Comparison of ENCODE assay signal across 18 cellular contexts in the genomic region with DNA sequence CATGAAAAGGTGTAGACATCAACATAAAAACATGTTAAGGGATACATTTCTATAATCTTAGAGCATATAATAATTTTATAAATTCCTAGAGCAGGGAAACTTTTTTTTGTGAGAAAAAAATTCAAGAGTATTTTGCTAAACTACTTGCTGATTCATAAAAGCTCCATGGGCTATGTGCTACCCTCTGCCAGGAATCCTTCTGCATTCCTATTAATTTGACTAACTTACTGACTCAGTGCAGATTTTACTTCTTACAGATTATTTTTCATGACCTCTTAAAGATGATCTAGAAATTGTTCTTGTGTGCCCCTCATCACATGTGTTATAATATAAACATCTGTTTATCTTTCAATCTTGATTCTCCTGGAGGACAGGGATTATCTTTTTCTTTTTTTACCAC. TPM values are rescaled to one million over a fixed set of nuclear protein-coding genes. Genes with fewer than 3 reads are reported as not detected.
DNase-seq lines count a peak whose midpoint lies in the region; ATAC-seq and TF ChIP-seq lines count a peak whose summit lies in the region.
"Had no signal": no experiment of that assay in that cellular context is flagged by ENCODE, and none has a peak within 500 bp of the region (broad histone marks: within the 10 kb centered on the region; RNA-seq: fewer than 3 reads in every experiment).

No MANE protein-coding gene starts in this region.

- H3K4me1 ChIP-seq in ACC112 (ENCODE audit: control insufficient read depth, insufficient read depth, low read length, unreplicated experiment): peaks cover 58% of the 10 kb centered on the region
- H3K4me1 ChIP-seq in H9 (ENCODE audit: insufficient read depth, low read length): no peaks in the 10 kb centered on the region
- H3K4me1 ChIP-seq in adipocyte (ENCODE audit: control insufficient read depth, insufficient read depth, low read length): peaks cover 44% of the 10 kb centered on the region

- no peak overlapping the region for H3K23ac ChIP-seq in H9 (ENCODE audit: insufficient read length, low read depth, low read length)

- H2BK12ac ChIP-seq in H9 (ENCODE audit: insufficient read length, low read depth, low read length): no peak overlapping the region

- CTCF ChIA-PET in WTC11 (lab: Charles Lee): no interaction called here

- H4K20me1 ChIP-seq in H9 (ENCODE audit: control insufficient read depth, insufficient read depth, insufficient read length): no peaks in the 10 kb centered on the region

- no peak overlapping the region for H2BK120ac ChIP-seq in H9 (ENCODE audit: low read depth, low read length, poor library complexity, severe bottlenecking)

- H3K14ac ChIP-seq in H9 (ENCODE audit: insufficient read depth, low read length): no peak overlapping the region

- H3K4me3 Mint-ChIP-seq in H9 (no peak overlapping the region), WTC11 (no peak overlapping the region)
- H3K4me3 Mint-ChIP-seq: activated CD4-positive, alpha-beta T cell treated with anti-CD3 and anti-CD28 coated beads, Interleukin-2, amount 10 ng/mL, durations not matched to agents 24 days and 14 days; T-helper 17 cell had no signal

- H3K27me3 Mint-ChIP-seq in H9 (ENCODE audit: low read depth): no peaks in the 10 kb centered on the region
- H3K27me3 Mint-ChIP-seq in WTC11 (ENCODE audit: low read depth): no peaks in the 10 kb centered on the region
- H3K27me3 Mint-ChIP-seq: activated CD4-positive, alpha-beta T cell treated with anti-CD3 and anti-CD28 coated beads, Interleukin-2, amount 10 ng/mL, durations not matched to agents 24 days and 14 days; T-helper 17 cell had no signal

- H3K4ac ChIP-seq in H9 (ENCODE audit: low read depth, low read length): no peak overlapping the region

- DNase-seq in H9: no peak
- peak; percentile 76 for DNase-seq in adipocyte (ENCODE audit: low read depth)
- peak; percentile 32 for DNase-seq in fibroblast of villous mesenchyme (ENCODE audit: low read depth)
- no peak for DNase-seq in WTC11 (ENCODE audit: low spot score)
- DNase-seq in GDM1 (lab: John Stamatoyannopoulos, UW): no peak
- DNase-seq in COLO668 (lab: John Stamatoyannopoulos, UW; ENCODE audit: unreplicated experiment): no peak
- no peak for DNase-seq in NCI-H1436 treated with DMSO at 0.1 percent for 48 hours (lab: John Stamatoyannopoulos, UW)
- DNase-seq: activated CD4-positive, alpha-beta T cell treated with anti-CD3 and anti-CD28 coated beads, Interleukin-2, amount 10 ng/mL, durations not matched to agents 24 days and 14 days; OCI-M1; stimulated activated CD4-positive, alpha-beta T cell treated with anti-CD3 and anti-CD28 coated beads, Interleukin-12 subunit alpha, Interleukin-12 subunit beta, amount 100 ng/mL, for 4 hours; T-helper 17 cell; upper lobe of left lung had no signal

- H2BK20ac ChIP-seq in H9 (ENCODE audit: low read depth, low read length, poor library complexity, severe bottlenecking): no peak overlapping the region

- H3K36me3 ChIP-seq in ACC112 (ENCODE audit: insufficient read depth, low read length) (no peaks in the 10 kb centered on the region), adipocyte (ENCODE audit: control insufficient read depth, insufficient read depth, low read length, severe bottlenecking) (no peaks in the 10 kb centered on the region)

- H3K4me3 ChIP-seq in ACC112 (ENCODE audit: low read depth, low read length): 0 out of 2 replicates have a peak overlapping the region, but pooled peaks have one; percentile 1
- H3K4me3 ChIP-seq in adipocyte (ENCODE audit: low read length): peak overlapping the region; percentile 32
- no peak overlapping the region for H3K4me3 ChIP-seq in fibroblast of villous mesenchyme (ENCODE audit: low read depth, low read length)
- H3K4me3 ChIP-seq: BLaER1, upper lobe of left lung had no signal

- H4K8ac ChIP-seq in H9 (replicated peaks; ENCODE audit: insufficient read length, low read depth, low read length): no peak overlapping the region

- H2BK15ac ChIP-seq in H9 (ENCODE audit: low read depth, low read length): no peak overlapping the region

- no peak for ATAC-seq in WTC11
- ATAC-seq: T-helper 17 cell had no signal

- H3K36me3 Mint-ChIP-seq in H9 (ENCODE audit: insufficient read depth in 1 of 3, low read depth in 3 of 3): peaks cover 2 to 9% (median 9%) of the 10 kb centered on the region in 3 experiments; a peak in 5 of 7 replicates
- H3K36me3 Mint-ChIP-seq in WTC11: 0 out of 2 replicates have a peak, but pooled peaks cover 4% of the 10 kb centered on the region

- POLR2A ChIA-PET in WTC11 (lab: Charles Lee): no interaction called here

- no peaks in the 10 kb centered on the region for H3K9me3 ChIP-seq in H9 (ENCODE audit: control insufficient read depth, low read depth, low read length)
- H3K9me3 ChIP-seq in adipocyte (ENCODE audit: control insufficient read depth, low read length): no peaks in the 10 kb centered on the region
- H3K9me3 ChIP-seq: BLaER1, upper lobe of left lung had no signal

- H3K9me3 Mint-ChIP-seq in H9 (no peaks in the 10 kb centered on the region), WTC11 (no peaks in the 10 kb centered on the region)
- H3K9me3 Mint-ChIP-seq: activated CD4-positive, alpha-beta T cell treated with anti-CD3 and anti-CD28 coated beads, Interleukin-2, amount 10 ng/mL, durations not matched to agents 24 days and 14 days had no signal

- no peak overlapping the region for H2AK5ac ChIP-seq in H9 (ENCODE audit: insufficient read length, low read length)

- no peaks in the 10 kb centered on the region for H3K23me2 ChIP-seq in H9 (ENCODE audit: insufficient read length, low read depth, low read length, poor library complexity, severe bottlenecking)

- H3K18ac ChIP-seq in H9 (ENCODE audit: insufficient read length, low read depth, low read length): no peak overlapping the region

- H2BK5ac ChIP-seq in H9 (ENCODE audit: insufficient read length, low read length): no peak overlapping the region

- H4K91ac ChIP-seq in H9 (ENCODE audit: insufficient read length, low read depth, low read length): no peak overlapping the region

- no peak for TF ChIP-seq CTCF in H9 (conservative IDR thresholded peaks at IDR 0.05)
- TF ChIP-seq CTCF in fibroblast of villous mesenchyme (IDR thresholded peaks at IDR 0.05; ENCODE audit: insufficient read depth, low read depth, low read length): no peak
- no peak for TF ChIP-seq CTCF in WTC11 (IDR thresholded peaks at IDR 0.05)

- H3K4me1 Mint-ChIP-seq in H9 (peaks cover 43 to 59% of the 10 kb centered on the region in 2 experiments), WTC11 (peaks cover 71% of the 10 kb centered on the region)

- H3K4me2 ChIP-seq in H9 (ENCODE audit: insufficient read depth, insufficient read length, low read length): no peak overlapping the region
- H3K4me2 ChIP-seq: BLaER1 had no signal

- H4K5ac ChIP-seq in H9 (ENCODE audit: insufficient read length, low read depth, low read length): no peak overlapping the region

- H3K79me2 ChIP-seq in ACC112 (ENCODE audit: control insufficient read depth, insufficient read depth, low read length, unreplicated experiment) (peaks cover 91% of the 10 kb centered on the region), H9 (ENCODE audit: insufficient read depth, low read length) (peaks cover 20% of the 10 kb centered on the region; the same call in 1 of the 2 replicates)

- no peak overlapping the region for H3T11ph ChIP-seq in H9 (ENCODE audit: low read length)

- no peaks in the 10 kb centered on the region for H3K79me1 ChIP-seq in H9 (ENCODE audit: insufficient read depth, low read depth, low read length, poor library complexity, severe bottlenecking)

- H2AFZ ChIP-seq in ACC112 (ENCODE audit: low read length, unreplicated experiment) (no peak overlapping the region), H9 (ENCODE audit: low read length) (no peak overlapping the region)

- H3K27ac ChIP-seq in ACC112 (ENCODE audit: low read depth, low read length) (peak overlapping the region; percentile 37), H9 (ENCODE audit: insufficient read length, low read depth, low read length) (no peak overlapping the region)
- H3K27ac ChIP-seq: BLaER1, epithelial cell of prostate, upper lobe of left lung had no signal

- no peak overlapping the region for H3K56ac ChIP-seq in H9 (ENCODE audit: insufficient read length, low read depth, low read length)

- no peak overlapping the region for H3K9ac ChIP-seq in H9 (ENCODE audit: extremely low read depth, insufficient read length, low read length)
- peak overlapping the region; percentile 35 for H3K9ac ChIP-seq in adipocyte (ENCODE audit: low read length)
- H3K9ac ChIP-seq: BLaER1 had no signal

- H3K27ac Mint-ChIP-seq in H9 (peak overlapping the region in 2 of 3 experiments; percentile 51 to 54; a peak in 3 of 7 replicates), WTC11 (no peak overlapping the region)
- H3K27ac Mint-ChIP-seq: activated CD4-positive, alpha-beta T cell treated with anti-CD3 and anti-CD28 coated beads, Interleukin-2, amount 10 ng/mL, durations not matched to agents 24 days and 14 days; T-helper 17 cell had no signal

- H3K27me3 ChIP-seq in ACC112 (ENCODE audit: insufficient read depth, low read length) (no peaks in the 10 kb centered on the region), H9 (ENCODE audit: insufficient read depth, low read length) (no peaks in the 10 kb centered on the region), adipocyte (replicated peaks; ENCODE audit: control insufficient read depth, insufficient read depth, low read length) (no peaks in the 10 kb centered on the region)
- H3K27me3 ChIP-seq: BLaER1, upper lobe of left lung had no signal

TF ChIP-seq in WTC11, 78 proteins besides CTCF, POLR2A, EP300 and RAD21 (continues in another document):
- TF ChIP-seq SMAD4 (CRISPR knock-in tag; IDR thresholded peaks at IDR 0.05) (no peak), ESRRA (CRISPR knock-in tag; IDR thresholded peaks at IDR 0.05; ENCODE audit: borderline replicate concordance) (no peak), CREB1 (CRISPR knock-in tag; IDR thresholded peaks at IDR 0.05) (no peak)

RNA-seq across cellular contexts. Expression of a gene that starts 5.7 kb away (rescaled TPM):
- total RNA-seq in H9 (2021) (62.4 and 63.1 TPM in 2 replicates), fibroblast of villous mesenchyme (55.4 and 89.8 TPM in 2 replicates), WTC11 (2021) (55.4 to 56.3 TPM (median 56.0 TPM) in 3 replicates)

RNA-seq across cellular contexts. Expression of a gene that starts 5.8 kb away (rescaled TPM):
- total RNA-seq in H9 (2021) (not detected in 2 replicates), fibroblast of villous mesenchyme (not detected in 2 replicates), WTC11 (2021) (not detected in 3 replicates)
- total RNA-seq: activated CD4-positive, alpha-beta T cell treated with anti-CD3 and anti-CD28 coated beads, Interleukin-2, amount 10 ng/mL, durations not matched to agents 24 days and 14 days; cardiac septum; MCF 10A; osteocyte; T-helper 17 cell; upper lobe of left lung had no signal

RNA-seq across cellular contexts. Expression of a gene that starts 20.0 kb away (rescaled TPM):
- total RNA-seq in H9 (2021) (not detected in 2 replicates), fibroblast of villous mesenchyme (not detected in 2 replicates), WTC11 (2021) (not detected in 3 replicates)
- total RNA-seq: activated CD4-positive, alpha-beta T cell treated with anti-CD3 and anti-CD28 coated beads, Interleukin-2, amount 10 ng/mL, durations not matched to agents 24 days and 14 days; cardiac septum; MCF 10A; osteocyte; T-helper 17 cell; upper lobe of left lung had no signal

Comparison
In these comparisons a context has a peak if more than half of its experiments do, and no peak if none do; other contexts are left out.
1. DNase-seq: peak in adipocyte (single experiment) and fibroblast of villous mesenchyme (single experiment); none in H9 (single experiment), WTC11 (single experiment), GDM1 (single experiment), COLO668 (single experiment) and NCI-H1436 treated with DMSO at 0.1 percent for 48 hours (single experiment).